1 cellular context compared by ENCODE assay signal in genomic region chr16:68310441-68311315, GRCh38.
TF ChIP-seq lines count a peak whose summit lies in the region.

Gene PRMT7 (plus strand): TSS chr16:68311019. CDS start chr16:68315980, 4,961 bp downstream.
Gene SLC7A6OS (minus strand): TSS chr16:68310946. CDS start chr16:68310926, 20 bp downstream.

TF ChIP-seq in GM12878, 131 proteins besides CTCF, POLR2A, EP300 and RAD21 (continued from another document and continues in another):
- TF ChIP-seq ZBTB11 (CRISPR knock-in tag; IDR thresholded peaks at IDR 0.05) (no peak), RAD51 (IDR thresholded peaks at IDR 0.05) (no peak), ZBTB40 (IDR thresholded peaks at IDR 0.05; ENCODE audit: borderline replicate concordance) (peak; percentile 45; the same call in 1 of the 2 replicates), BACH1 (IDR thresholded peaks at IDR 0.05; ENCODE audit: borderline replicate concordance) (peak; percentile 48; the same call in 1 of the 2 replicates), MXI1 (IDR thresholded peaks at IDR 0.05; ENCODE audit: low read depth, low read length) (peak; percentile 88; the same call in 1 of the 2 replicates), FOXK2 (IDR thresholded peaks at IDR 0.05) (0 out of 2 replicates have a peak, but pooled peaks have one; percentile 13), ZBTB33 (IDR thresholded peaks at IDR 0.05) (0 out of 2 replicates have a peak, but pooled peaks have one; percentile 8), CUX1 (IDR thresholded peaks at IDR 0.05; ENCODE audit: insufficient replicate concordance, low read depth, low read length) (no peak), ZNF217 (IDR thresholded peaks at IDR 0.05) (no peak; the same call in 1 of the 2 replicates), PML (IDR thresholded peaks at IDR 0.05; ENCODE audit: low read length) (peak; percentile 89), KLF5 (IDR thresholded peaks at IDR 0.05; ENCODE audit: partially characterized antibody) (no peak), ZNF622 (IDR thresholded peaks at IDR 0.05) (no peak), STAT1 (conservative IDR thresholded peaks at IDR 0.05) (0 out of 2 replicates have a peak, but pooled peaks have one; percentile 8), SMAD1 (IDR thresholded peaks at IDR 0.05; ENCODE audit: low read depth, partially characterized antibody) (no peak), FOS (IDR thresholded peaks at IDR 0.05; ENCODE audit: borderline replicate concordance, extremely low read depth, insufficient read length) (no peak), ZNF687 (IDR thresholded peaks at IDR 0.05) (peak; percentile 89), GATAD2B (conservative IDR thresholded peaks at IDR 0.05; ENCODE audit: low read depth) (peak; percentile 63), HDAC2 (IDR thresholded peaks at IDR 0.05) (0 out of 2 replicates have a peak, but pooled peaks have one; percentile 48), BCLAF1 (IDR thresholded peaks at IDR 0.05) (no peak), SRF (IDR thresholded peaks at IDR 0.05; ENCODE audit: low read depth in 2 of 2, low read length in 2 of 2) (0 out of 4 replicates have a peak, but pooled peaks of 1 of the 2 experiments have one; percentile 26), SUZ12 (IDR thresholded peaks at IDR 0.05; ENCODE audit: unreplicated experiment) (no peak), KAT2A (conservative IDR thresholded peaks at IDR 0.05; ENCODE audit: control insufficient read depth, low read depth, low read length) (no peak), YBX1 (IDR thresholded peaks at IDR 0.05) (no peak), SKIL (IDR thresholded peaks at IDR 0.05; ENCODE audit: low read depth, poor library complexity, severe bottlenecking) (no peak), SIX5 (IDR thresholded peaks at IDR 0.05; ENCODE audit: low read depth, low read length, severe bottlenecking) (peak; percentile 59), USF2 (IDR thresholded peaks at IDR 0.05; ENCODE audit: borderline replicate concordance, low read depth, low read length) (no peak)
